ENCODE assay signal across 9 cellular contexts in the genomic region with DNA sequence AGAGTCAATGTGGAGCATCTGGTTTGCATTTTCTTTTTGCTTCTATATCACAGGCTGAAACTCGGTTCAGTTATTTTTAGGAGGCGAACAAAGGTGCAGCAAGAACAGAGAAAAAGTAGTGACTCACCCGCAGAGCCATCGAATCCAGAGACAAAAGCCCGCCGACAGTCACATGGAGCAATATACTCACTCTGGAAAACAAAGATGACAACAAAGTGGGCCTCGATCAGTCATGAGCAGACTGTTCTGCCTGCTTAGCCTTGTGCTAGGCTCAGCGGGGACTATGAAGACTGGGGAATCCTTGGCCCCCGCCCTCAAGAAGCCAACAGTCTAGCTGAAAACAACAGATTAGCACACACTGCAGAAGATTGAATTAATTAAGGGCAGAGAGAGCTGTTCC. TPM values are rescaled to one million over a fixed set of nuclear protein-coding genes. Genes with fewer than 3 reads are reported as not detected.
DNase-seq lines count a peak whose midpoint lies in the region; ATAC-seq and TF ChIP-seq lines count a peak whose summit lies in the region.
"Had no signal": no experiment of that assay in that cellular context is flagged by ENCODE, and none has a peak within 500 bp of the region (broad histone marks: within the 10 kb centered on the region; RNA-seq: fewer than 3 reads in every experiment).

No MANE protein-coding gene starts in this region.

- peak overlapping the region; percentile 63 for H3K56ac ChIP-seq in mesendoderm (ENCODE audit: low read length)

- DNase-seq in natural killer cell (no peak), mesendoderm (no peak), cerebellar nuclear complex (lab: John Stamatoyannopoulos, UW) (no peak), COR-L47 (lab: John Stamatoyannopoulos, UW) (no peak), NCI-H1105 treated with DMSO at 0.1 percent for 48 hours (lab: John Stamatoyannopoulos, UW) (no peak)
- no peak for DNase-seq in natural killer cell treated with Interleukin-12 subunit alpha and Interleukin-12 subunit beta and Interleukin-15 and Interleukin-18, amount 100 ng/mL, for 72 hours (ENCODE audit: low spot score)
- no peak for DNase-seq in central memory CD8-positive, alpha-beta T cell (ENCODE audit: low spot score in 2 of 2)
- no peak for DNase-seq in stimulated activated CD4-positive, alpha-beta T cell treated with anti-CD3 and anti-CD28 coated beads, Interleukin-4, amount 100 ng/mL, for 1 hour

- H2BK5ac ChIP-seq in mesendoderm (ENCODE audit: low read length): no peak overlapping the region

- no peak for ATAC-seq in natural killer cell
- ATAC-seq in natural killer cell treated with Interleukin-12 subunit alpha and Interleukin-12 subunit beta and Interleukin-15 and Interleukin-18, amount 100 ng/mL, for 72 hours: no peak
- no peak for ATAC-seq in central memory CD8-positive, alpha-beta T cell (replicated peaks; ENCODE audit: extremely low read depth, poor library complexity, severe bottlenecking)

- H3K36me3 Mint-ChIP-seq in natural killer cell: no peaks in the 10 kb centered on the region
- peaks cover 5% of the 10 kb centered on the region for H3K36me3 Mint-ChIP-seq in natural killer cell treated with Interleukin-12 subunit alpha and Interleukin-12 subunit beta and Interleukin-15 and Interleukin-18, amount 100 ng/mL, for 72 hours
- H3K36me3 Mint-ChIP-seq in central memory CD8-positive, alpha-beta T cell (ENCODE audit: insufficient read depth): peaks cover 22% of the 10 kb centered on the region

- no peak overlapping the region for H2BK120ac ChIP-seq in mesendoderm (ENCODE audit: low read depth, low read length)

- H4K8ac ChIP-seq in mesendoderm (ENCODE audit: low read depth, low read length): no peak overlapping the region

- no peak overlapping the region for H2BK15ac ChIP-seq in mesendoderm (replicated peaks; ENCODE audit: low read depth)

- intact Hi-C loops in natural killer cell (cut with micrococcal nuclease): no loop called here

- no peak overlapping the region for H3K4ac ChIP-seq in mesendoderm (ENCODE audit: low read depth, low read length)

- no peaks in the 10 kb centered on the region for H3K36me3 ChIP-seq in mesendoderm (ENCODE audit: control insufficient read depth, insufficient read depth, low read length)

- WGBS in mesendoderm (ENCODE audit: extremely low coverage, insufficient coverage, low lambda C conversion rate): no CpG with 5 or more reads among the region's 9 CpGs

- no peaks in the 10 kb centered on the region for H3K79me1 ChIP-seq in mesendoderm (ENCODE audit: low read length)

- no peak overlapping the region for H3K23ac ChIP-seq in mesendoderm (ENCODE audit: low read length)

- no peak overlapping the region for H3K9ac ChIP-seq in mesendoderm (ENCODE audit: low read length)

- H3K4me2 ChIP-seq in mesendoderm (ENCODE audit: low read length): no peak overlapping the region

- H3K27ac Mint-ChIP-seq in natural killer cell: peak overlapping the region; percentile 45 to 68
- peak overlapping the region in 1 of 2 donors; percentile 26 for H3K27ac Mint-ChIP-seq in natural killer cell treated with Interleukin-12 subunit alpha and Interleukin-12 subunit beta and Interleukin-15 and Interleukin-18, amount 100 ng/mL, for 72 hours
- H3K27ac Mint-ChIP-seq in central memory CD8-positive, alpha-beta T cell (ENCODE audit: low read depth): peak overlapping the region; percentile 16

- peaks cover 46 to 54% of the 10 kb centered on the region in 2 donors for H3K4me1 Mint-ChIP-seq in natural killer cell
- peaks cover 45 to 52% of the 10 kb centered on the region in 2 donors for H3K4me1 Mint-ChIP-seq in natural killer cell treated with Interleukin-12 subunit alpha and Interleukin-12 subunit beta and Interleukin-15 and Interleukin-18, amount 100 ng/mL, for 72 hours (ENCODE audit: low read depth in 2 of 2)
- H3K4me1 Mint-ChIP-seq in central memory CD8-positive, alpha-beta T cell: peaks cover 58% of the 10 kb centered on the region

- no peak overlapping the region for H4K5ac ChIP-seq in mesendoderm (ENCODE audit: low read length)

- TF ChIP-seq CTCF in natural killer cell (IDR thresholded peaks at IDR 0.05): no peak

- no peaks in the 10 kb centered on the region for H3K27me3 Mint-ChIP-seq in natural killer cell (ENCODE audit: low read depth in 2 of 2)
- H3K27me3 Mint-ChIP-seq in natural killer cell treated with Interleukin-12 subunit alpha and Interleukin-12 subunit beta and Interleukin-15 and Interleukin-18, amount 100 ng/mL, for 72 hours: no peaks in the 10 kb centered on the region
- H3K27me3 Mint-ChIP-seq in central memory CD8-positive, alpha-beta T cell: no peaks in the 10 kb centered on the region

- H3K18ac ChIP-seq in mesendoderm (ENCODE audit: low read length): no peak overlapping the region

- H3K4me1 ChIP-seq in mesendoderm (ENCODE audit: control insufficient read depth, low read depth, low read length): peaks cover 5% of the 10 kb centered on the region

- no peaks in the 10 kb centered on the region for H3K9me3 Mint-ChIP-seq in natural killer cell
- no peaks in the 10 kb centered on the region for H3K9me3 Mint-ChIP-seq in natural killer cell treated with Interleukin-12 subunit alpha and Interleukin-12 subunit beta and Interleukin-15 and Interleukin-18, amount 100 ng/mL, for 72 hours
- no peaks in the 10 kb centered on the region for H3K9me3 Mint-ChIP-seq in central memory CD8-positive, alpha-beta T cell
- H3K9me3 Mint-ChIP-seq: activated T-helper 1 cell treated with anti-CD3 and anti-CD28 coated beads, Interleukin-12 subunit alpha, Interleukin-12 subunit beta, Interleukin-2, Interleukin-4 antibody, amounts not matched to agents 30 ng/mL and 10 ng/mL and 1 ng/mL, durations not matched to agents 14 hours and 24 hours and 36 hours had no signal

- H3K27me3 ChIP-seq in mesendoderm (ENCODE audit: insufficient read depth, low read length, poor library complexity): no peaks in the 10 kb centered on the region

- H3K79me2 ChIP-seq in mesendoderm (ENCODE audit: control insufficient read depth, insufficient read depth, low read length): no peaks in the 10 kb centered on the region

- no peak overlapping the region for H3K4me3 Mint-ChIP-seq in natural killer cell
- no peak overlapping the region for H3K4me3 Mint-ChIP-seq in natural killer cell treated with Interleukin-12 subunit alpha and Interleukin-12 subunit beta and Interleukin-15 and Interleukin-18, amount 100 ng/mL, for 72 hours
- H3K4me3 Mint-ChIP-seq in central memory CD8-positive, alpha-beta T cell: no peak overlapping the region
- H3K4me3 Mint-ChIP-seq: activated T-helper 1 cell treated with anti-CD3 and anti-CD28 coated beads, Interleukin-12 subunit alpha, Interleukin-12 subunit beta, Interleukin-2, Interleukin-4 antibody, amounts not matched to agents 30 ng/mL and 10 ng/mL and 1 ng/mL, durations not matched to agents 14 hours and 24 hours and 36 hours had no signal

- no peak overlapping the region for H2AK5ac ChIP-seq in mesendoderm (ENCODE audit: low read length)

- H3K4me3 ChIP-seq in mesendoderm (ENCODE audit: low read length): no peak overlapping the region

- H3K27ac ChIP-seq in mesendoderm (ENCODE audit: low read depth, low read length): no peak overlapping the region

RNA-seq across cellular contexts. Expression of a gene that starts 30.4 kb away (rescaled TPM):
- 100 to 1,000 TPM; 102 to 118 (median 106) TPM for total RNA-seq in natural killer cell
- total RNA-seq in natural killer cell treated with Interleukin-12 subunit alpha and Interleukin-12 subunit beta and Interleukin-15 and Interleukin-18, amount 100 ng/mL, for 72 hours: 10 to 100 TPM; 98.8 to 99.9 TPM
- polyA plus RNA-seq in mesendoderm (2013, experiment 1 of 2): 25.4 TPM
- 26.0 TPM for polyA plus RNA-seq in mesendoderm (2013, experiment 2 of 2)
